In the genomic region with DNA sequence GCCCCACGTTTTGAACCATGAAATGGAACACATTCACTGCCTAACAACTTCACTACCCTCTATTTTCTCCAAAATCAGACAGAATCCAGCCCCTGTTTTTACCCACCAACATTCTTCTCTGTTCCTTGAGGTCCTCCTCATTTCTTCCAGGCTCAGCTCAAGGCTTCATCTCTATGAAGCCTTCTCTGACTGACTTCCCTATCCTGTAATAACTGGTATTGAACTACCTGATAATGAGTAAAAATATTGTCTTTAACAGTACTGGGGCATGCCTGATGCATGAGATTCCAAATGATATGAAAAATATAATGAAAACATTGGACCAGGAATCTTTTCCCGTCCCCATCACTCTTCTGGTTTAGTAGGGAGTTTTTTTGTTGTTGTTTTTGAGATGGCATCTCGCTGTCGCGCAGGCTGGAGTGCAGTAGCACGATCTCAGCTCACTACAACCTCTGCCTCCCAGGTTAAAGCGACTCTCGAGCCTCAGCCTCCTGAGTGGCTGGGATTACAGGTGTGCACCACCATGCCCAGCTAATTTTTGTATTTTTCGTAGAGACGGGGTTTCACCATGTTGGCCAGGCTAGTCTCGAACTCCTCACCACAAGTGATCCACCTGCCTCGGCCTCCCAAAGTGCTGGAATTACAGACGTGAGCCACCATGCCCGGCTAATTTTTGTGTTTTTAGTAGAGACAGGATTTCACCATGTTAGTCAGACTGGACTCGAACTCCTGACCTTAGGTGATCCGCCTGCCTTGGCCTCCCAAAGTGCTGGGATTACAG, we compare ENCODE assay signal across 8 cellular contexts. TPM values are rescaled to one million over a fixed set of nuclear protein-coding genes. Genes with fewer than 3 reads are reported as not detected.
DNase-seq lines count a peak whose midpoint lies in the region; ATAC-seq and TF ChIP-seq lines count a peak whose summit lies in the region.
"Not testable (repeated sequence)": the region's sequence is repeated elsewhere in the genome, so short reads cannot be mapped to it uniquely, and the experiment has no call there.

No MANE protein-coding gene starts in this region.

- peaks cover 21% of the 10 kb centered on the region for H3F3A ChIP-seq in MM.1S (ENCODE audit: insufficient read depth, low read length)

- not testable (repeated sequence) for TF ChIP-seq POLR2A in right lobe of liver (IDR thresholded peaks at IDR 0.05)

- intact Hi-C loops in right lobe of liver (cut with DNase I) = loop anchor here in 1 of 2 donors (10.0 kb wide), 1 partner anchor 65 kb away; no protein-coding TSS in a partner anchor
- intact Hi-C loops in upper lobe of right lung (cut with DNase I) = not testable (repeated sequence)

- H3K9me2 ChIP-seq in MM.1S (replicated peaks; ENCODE audit: insufficient read depth, low read length) = not testable (repeated sequence)

- WGBS in right lobe of liver (ENCODE audit: insufficient coverage, low coverage, low lambda C conversion rate, missing lambda C conversion rate) = 58% methylated on average over 14 of the region's 16 CpGs

- peaks cover 44% of the 10 kb centered on the region for H3K36me3 Mint-ChIP-seq in T-helper 2 cell treated with Interferon-gamma antibody and Interleukin-4, amounts not matched to agents 5 μg/mL and 100 μg/mL, for 36 hours (ENCODE audit: low read depth)
- peaks cover 45% of the 10 kb centered on the region for H3K36me3 Mint-ChIP-seq in activated naive CD8-positive, alpha-beta T cell treated with anti-CD3 and anti-CD28 coated beads, Interleukin-2, amount 50 U/mL, for 24 hours (ENCODE audit: low read depth)
- H3K36me3 Mint-ChIP-seq in progenitor cell of endocrine pancreas (ENCODE audit: insufficient read depth) = not testable (repeated sequence)

- H3K27me3 ChIP-seq in MM.1S (replicated peaks; ENCODE audit: insufficient read depth, low read length); right lobe of liver; upper lobe of right lung: not testable (repeated sequence)

- H2AFZ ChIP-seq in MM.1S (ENCODE audit: low read length) = not testable (repeated sequence)

- H3K27ac ChIP-seq in MM.1S (ENCODE audit: low read length); right lobe of liver; upper lobe of right lung: not testable (repeated sequence)

- not testable (repeated sequence) for ATAC-seq in activated naive CD8-positive, alpha-beta T cell treated with anti-CD3 and anti-CD28 coated beads, Interleukin-2, amount 50 U/mL, for 24 hours; right lobe of liver; upper lobe of right lung

- H3K4me3 Mint-ChIP-seq in T-helper 2 cell treated with Interferon-gamma antibody and Interleukin-4, amounts not matched to agents 5 μg/mL and 100 μg/mL, for 36 hours = peak overlapping the region; percentile 99
- H3K4me3 Mint-ChIP-seq in activated naive CD8-positive, alpha-beta T cell treated with anti-CD3 and anti-CD28 coated beads, Interleukin-2, amount 50 U/mL, for 24 hours = peak overlapping the region; percentile 96
- peak overlapping the region; percentile 90 for H3K4me3 Mint-ChIP-seq in progenitor cell of endocrine pancreas (ENCODE audit: low read depth)

- not testable (repeated sequence) for H3K9me3 ChIP-seq in MM.1S (replicated peaks; ENCODE audit: insufficient read depth, low read length); right lobe of liver; upper lobe of right lung

- H3K4me3 ChIP-seq in GM08714 (ENCODE audit: low read length) (peak overlapping the region; percentile 99), MM.1S (ENCODE audit: low read length) (peak overlapping the region; percentile 97), epithelial cell of proximal tubule (ENCODE audit: low read depth, low read length) (peak overlapping the region; percentile 98), right lobe of liver (peak overlapping the region; percentile 87 to 99 (median 97)), upper lobe of right lung (peak overlapping the region; percentile 96)

- peak overlapping the region; percentile 89 for H3K27ac Mint-ChIP-seq in T-helper 2 cell treated with Interferon-gamma antibody and Interleukin-4, amounts not matched to agents 5 μg/mL and 100 μg/mL, for 36 hours
- H3K27ac Mint-ChIP-seq in activated naive CD8-positive, alpha-beta T cell treated with anti-CD3 and anti-CD28 coated beads, Interleukin-2, amount 50 U/mL, for 24 hours = peak overlapping the region; percentile 93
- peak overlapping the region; percentile 33 for H3K27ac Mint-ChIP-seq in progenitor cell of endocrine pancreas

- H3K79me2 ChIP-seq in MM.1S (ENCODE audit: low read length) = peaks cover 70% of the 10 kb centered on the region

- H3K4me1 Mint-ChIP-seq in T-helper 2 cell treated with Interferon-gamma antibody and Interleukin-4, amounts not matched to agents 5 μg/mL and 100 μg/mL, for 36 hours (ENCODE audit: low read depth) = peaks cover 35% of the 10 kb centered on the region
- peaks cover 47% of the 10 kb centered on the region for H3K4me1 Mint-ChIP-seq in activated naive CD8-positive, alpha-beta T cell treated with anti-CD3 and anti-CD28 coated beads, Interleukin-2, amount 50 U/mL, for 24 hours
- peaks cover 17% of the 10 kb centered on the region for H3K4me1 Mint-ChIP-seq in progenitor cell of endocrine pancreas (ENCODE audit: low read depth)

- not testable (repeated sequence) for H3K27me3 Mint-ChIP-seq in T-helper 2 cell treated with Interferon-gamma antibody and Interleukin-4, amounts not matched to agents 5 μg/mL and 100 μg/mL, for 36 hours (ENCODE audit: low read depth); activated naive CD8-positive, alpha-beta T cell treated with anti-CD3 and anti-CD28 coated beads, Interleukin-2, amount 50 U/mL, for 24 hours; progenitor cell of endocrine pancreas

- H4K20me1 ChIP-seq in MM.1S (ENCODE audit: insufficient read depth, low read length) = peaks cover 47% of the 10 kb centered on the region

- not testable (repeated sequence) for DNase-seq in MM.1S; T-helper 2 cell treated with Interferon-gamma antibody and Interleukin-4, amounts not matched to agents 5 μg/mL and 100 μg/mL, for 36 hours (ENCODE audit: low spot score); activated naive CD8-positive, alpha-beta T cell treated with anti-CD3 and anti-CD28 coated beads, Interleukin-2, amount 50 U/mL, for 24 hours; epithelial cell of proximal tubule (ENCODE audit: low read depth); right lobe of liver; progenitor cell of endocrine pancreas (ENCODE audit: low spot score, unreplicated experiment)
- peak; percentile 19 for DNase-seq in upper lobe of right lung

- H3K9me3 Mint-ChIP-seq in T-helper 2 cell treated with Interferon-gamma antibody and Interleukin-4, amounts not matched to agents 5 μg/mL and 100 μg/mL, for 36 hours; activated naive CD8-positive, alpha-beta T cell treated with anti-CD3 and anti-CD28 coated beads, Interleukin-2, amount 50 U/mL, for 24 hours; progenitor cell of endocrine pancreas (ENCODE audit: low read depth): not testable (repeated sequence)

- H3K4me2 ChIP-seq in MM.1S (ENCODE audit: low read depth, low read length) = peak overlapping the region; percentile 83

- H3K9ac ChIP-seq in MM.1S (ENCODE audit: low read length) = peak overlapping the region; percentile 98; the same call in 1 of the 2 replicates

- peaks cover 12% of the 10 kb centered on the region for H3K4me1 ChIP-seq in MM.1S (ENCODE audit: low read length)
- H3K4me1 ChIP-seq in right lobe of liver = peaks cover 0 to 20% (median 4%) of the 10 kb centered on the region in 4 donors
- H3K4me1 ChIP-seq in upper lobe of right lung = peaks cover 14% of the 10 kb centered on the region

- TF ChIP-seq CTCF in MM.1S (IDR thresholded peaks at IDR 0.05; ENCODE audit: low read length); epithelial cell of proximal tubule (conservative IDR thresholded peaks at IDR 0.05; ENCODE audit: low read depth, low read length); right lobe of liver (IDR thresholded peaks at IDR 0.05); progenitor cell of endocrine pancreas (IDR thresholded peaks at IDR 0.05; ENCODE audit: unreplicated experiment); upper lobe of right lung (IDR thresholded peaks at IDR 0.05): not testable (repeated sequence)

- H3K36me3 ChIP-seq in MM.1S (replicated peaks; ENCODE audit: insufficient read depth, low read length) (peaks cover 11% of the 10 kb centered on the region), right lobe of liver (peaks cover 0 to 17% (median 6%) of the 10 kb centered on the region in 4 donors), upper lobe of right lung (peaks cover 20% of the 10 kb centered on the region)

RNA-seq across cellular contexts. Expression of a gene that starts 2.0 kb away (rescaled TPM):
- total RNA-seq in epithelial cell of proximal tubule = 102 and 130 TPM in 2 replicates
- 100 to 1,000 TPM in 1 of 6 experiments, 10 to 100 TPM in 5; 20.5 to 132 (median 70.7) TPM for total RNA-seq in right lobe of liver
- total RNA-seq in progenitor cell of endocrine pancreas = 74.0 and 82.7 TPM in 2 replicates
- 248 TPM for total RNA-seq in upper lobe of right lung

Comparison
In these comparisons a context has a peak if more than half of its experiments do, and no peak if none do; other contexts are left out.
1. H3K27ac Mint-ChIP-seq: peak in every context shown above with its lines; median percentile 93 in activated naive CD8-positive, alpha-beta T cell treated with anti-CD3 and anti-CD28 coated beads, Interleukin-2, amount 50 U/mL, for 24 hours; 89 in T-helper 2 cell treated with Interferon-gamma antibody and Interleukin-4, amounts not matched to agents 5 μg/mL and 100 μg/mL, for 36 hours; 33 in progenitor cell of endocrine pancreas.